9 cellular contexts compared by ENCODE assay signal in genomic region chr7:92720604-92721350, GRCh38.
DNase-seq lines count a peak whose midpoint lies in the region; ATAC-seq and TF ChIP-seq lines count a peak whose summit lies in the region.
"Had no signal": no experiment of that assay in that cellular context is flagged by ENCODE, and none has a peak within 500 bp of the region (broad histone marks: within the 10 kb centered on the region; RNA-seq: fewer than 3 reads in every experiment).

No MANE protein-coding gene starts in this region.

- H3K27ac Mint-ChIP-seq in CD8-positive, alpha-beta T cell = no peak overlapping the region

- H3K4me3 ChIP-seq in GM12864 (ENCODE audit: low read depth, low read length) = no peak overlapping the region
- H3K4me3 ChIP-seq in OCI-LY1 (ENCODE audit: low read depth, low read length, poor library complexity, severe bottlenecking) = no peak overlapping the region
- H3K4me3 ChIP-seq in aorta (ENCODE audit: low read length in 2 of 2) = no peak overlapping the region
- no peak overlapping the region for H3K4me3 ChIP-seq in CD8-positive, alpha-beta T cell (ENCODE audit: low read depth, low read length)
- H3K4me3 ChIP-seq in prostate gland = no peak overlapping the region

- peak; percentile 55 for ATAC-seq in GM19043 (IDR thresholded peaks at IDR 0.05; ENCODE audit: low read depth, unreplicated experiment)
- peak; percentile 39 for ATAC-seq in HG02938 (IDR thresholded peaks at IDR 0.05; ENCODE audit: unreplicated experiment)
- ATAC-seq in aorta (ENCODE audit: low FRiP score) = no peak
- ATAC-seq in CD8-positive, alpha-beta T cell = no peak

- H3K27me3 ChIP-seq in OCI-LY1 (ENCODE audit: insufficient read depth, low read length) = no peaks in the 10 kb centered on the region
- H3K27me3 ChIP-seq in aorta (ENCODE audit: control insufficient read depth in 1 of 2, insufficient read depth in 2 of 2, low read length in 1 of 2) = no peaks in the 10 kb centered on the region
- no peaks in the 10 kb centered on the region for H3K27me3 ChIP-seq in CD8-positive, alpha-beta T cell (ENCODE audit: insufficient read depth, low read length)
- H3K27me3 ChIP-seq in prostate gland (replicated peaks; ENCODE audit: insufficient read depth) = no peaks in the 10 kb centered on the region

- CTCF ChIA-PET in CD8-positive, alpha-beta T cell (lab: Charles Lee) = interaction anchor here (0.7 to 1.5 kb wide), 3 partner anchors 18 to 112 kb away, joined by 3 to 5 read pairs (median 3); no protein-coding TSS in a partner anchor

- no peaks in the 10 kb centered on the region for H3F3A ChIP-seq in OCI-LY1 (ENCODE audit: insufficient read depth, low read length)

- peak overlapping the region; percentile 37 for H3K27ac ChIP-seq in OCI-LY1 (ENCODE audit: low read depth, low read length, poor library complexity, severe bottlenecking)
- peak overlapping the region in 1 of 2 donors; percentile 9 for H3K27ac ChIP-seq in aorta (ENCODE audit: low read depth in 1 of 2, low read length in 2 of 2)
- no peak overlapping the region for H3K27ac ChIP-seq in CD8-positive, alpha-beta T cell (ENCODE audit: low read depth, low read length)
- no peak overlapping the region for H3K27ac ChIP-seq in prostate gland
- H3K27ac ChIP-seq: parathyroid adenoma had no signal

- intact Hi-C loops in aorta (cut with DNase I) = no loop called here
- intact Hi-C loops in CD8-positive, alpha-beta T cell (cut with DNase I, micrococcal nuclease) = no loop called here
- intact Hi-C loops in prostate gland (cut with DNase I) = no loop called here

- no peaks in the 10 kb centered on the region for H3K9me3 ChIP-seq in OCI-LY1 (ENCODE audit: low read length)
- H3K9me3 ChIP-seq in aorta (ENCODE audit: control insufficient read depth, low read length) = no peaks in the 10 kb centered on the region
- no peaks in the 10 kb centered on the region for H3K9me3 ChIP-seq in CD8-positive, alpha-beta T cell (ENCODE audit: low read length)
- no peaks in the 10 kb centered on the region for H3K9me3 ChIP-seq in prostate gland

- peaks cover 31% of the 10 kb centered on the region for H3K4me1 Mint-ChIP-seq in CD8-positive, alpha-beta T cell (ENCODE audit: low read depth)

- TF ChIP-seq CTCF in GM12864 (IDR thresholded peaks at IDR 0.05; ENCODE audit: low read depth, low read length, missing control alignments) = peak; percentile 37
- peak; percentile 18; the same call in 1 of the 2 replicates for TF ChIP-seq CTCF in OCI-LY1 (IDR thresholded peaks at IDR 0.05; ENCODE audit: low read length)
- no peak for TF ChIP-seq CTCF in CD8-positive, alpha-beta T cell (IDR thresholded peaks at IDR 0.05)
- no peak for TF ChIP-seq CTCF in prostate gland (IDR thresholded peaks at IDR 0.05)

- H3K36me3 ChIP-seq in OCI-LY1 (ENCODE audit: insufficient read depth, low read length) (peaks cover 39% of the 10 kb centered on the region), aorta (ENCODE audit: control insufficient read depth in 1 of 2, insufficient read depth in 2 of 2, low read length in 1 of 2) (no peaks in the 10 kb centered on the region), prostate gland (no peaks in the 10 kb centered on the region)
- H3K36me3 ChIP-seq in CD8-positive, alpha-beta T cell (ENCODE audit: insufficient read depth, low read length) = no peaks in the 10 kb centered on the region

- no peaks in the 10 kb centered on the region for H3K79me2 ChIP-seq in OCI-LY1 (ENCODE audit: insufficient read depth, low read length)

- POLR2A ChIA-PET in CD8-positive, alpha-beta T cell (lab: Charles Lee) = no interaction called here

- no peak for DNase-seq in GM12864 (ENCODE audit: low read depth)
- DNase-seq in aorta = no peak
- no peak for DNase-seq in CD8-positive, alpha-beta T cell
- no peak for DNase-seq in prostate gland (ENCODE audit: low spot score)
- DNase-seq in cerebellar cortex (ENCODE audit: low spot score) = no peak

- no peak overlapping the region for H3K4me3 Mint-ChIP-seq in CD8-positive, alpha-beta T cell

- WGBS in aorta, 2 donors = 51 to 58% methylated on average over 4 of the region's 4 CpGs
- WGBS in prostate gland = 93% methylated on average over 4 of the region's 4 CpGs

- no peaks in the 10 kb centered on the region for H4K20me1 ChIP-seq in OCI-LY1 (ENCODE audit: insufficient read depth, low read length)

- H3K27me3 Mint-ChIP-seq in CD8-positive, alpha-beta T cell (ENCODE audit: low read depth) = no peaks in the 10 kb centered on the region

- no peak overlapping the region for H3K9ac ChIP-seq in OCI-LY1 (ENCODE audit: low read length)
- H3K9ac ChIP-seq: parathyroid adenoma had no signal

- no peak overlapping the region for H2AFZ ChIP-seq in OCI-LY1 (ENCODE audit: low read length)
- H2AFZ ChIP-seq: parathyroid adenoma had no signal

- H3K4me1 ChIP-seq in OCI-LY1 (ENCODE audit: insufficient read depth, low read length, severe bottlenecking) = peaks cover 14% of the 10 kb centered on the region
- H3K4me1 ChIP-seq in aorta (ENCODE audit: control insufficient read depth in 1 of 2, insufficient read depth in 2 of 2, low read length in 2 of 2) = no peaks in the 10 kb centered on the region
- H3K4me1 ChIP-seq in CD8-positive, alpha-beta T cell (ENCODE audit: insufficient read depth, low read length) = peaks cover 20% of the 10 kb centered on the region
- H3K4me1 ChIP-seq in prostate gland (replicated peaks) = no peaks in the 10 kb centered on the region

- TF ChIP-seq POLR2A in prostate gland (IDR thresholded peaks at IDR 0.05) = no peak

- H3K36me3 Mint-ChIP-seq in CD8-positive, alpha-beta T cell = peaks cover 31% of the 10 kb centered on the region

- no peak overlapping the region for H3K4me2 ChIP-seq in OCI-LY1 (ENCODE audit: low read length)

- H3K9me3 Mint-ChIP-seq in CD8-positive, alpha-beta T cell = no peaks in the 10 kb centered on the region

- H3K9me2 ChIP-seq in OCI-LY1 (ENCODE audit: low read depth, low read length) = no peaks in the 10 kb centered on the region

Comparison
In these comparisons a context has a peak if more than half of its experiments do, and no peak if none do; other contexts are left out.
1. CTCF ChIP-seq: peak in GM12864 (single experiment) and OCI-LY1 (single experiment); none in CD8-positive, alpha-beta T cell (single experiment) and prostate gland (0 of 4).
2. ATAC-seq: peak in GM19043 (single experiment) and HG02938 (single experiment); none in aorta (single experiment) and CD8-positive, alpha-beta T cell (single experiment).